ENCODE assay signal across 8 cellular contexts in the genomic region with DNA sequence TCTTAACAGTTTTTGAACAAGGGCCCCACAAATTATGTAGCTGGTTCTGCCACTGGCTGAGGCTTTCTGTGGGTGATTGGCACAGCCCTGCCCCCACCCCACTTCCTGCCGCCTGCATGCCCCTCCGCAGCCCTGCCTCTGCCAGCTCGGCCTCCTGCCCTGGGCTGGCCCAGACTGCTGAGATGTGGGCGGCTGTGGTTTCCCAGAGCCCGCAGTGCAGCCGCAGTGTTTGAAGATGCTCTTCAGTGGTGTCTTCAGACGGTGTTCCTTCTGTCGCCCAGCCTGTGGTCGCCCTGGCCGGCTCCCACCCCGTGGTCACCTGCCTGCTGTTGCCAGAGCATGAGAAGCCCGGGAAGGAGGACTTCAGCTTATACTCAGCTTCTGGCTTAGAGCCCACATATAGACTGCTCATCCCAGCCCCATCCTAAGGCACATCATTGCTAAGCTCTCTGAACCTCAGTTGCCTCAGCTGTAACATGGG.
DNase-seq lines count a peak whose midpoint lies in the region; ATAC-seq, FAIRE-seq and TF ChIP-seq lines count a peak whose summit lies in the region.

No MANE protein-coding gene starts in this region.

- H3K4me3 Mint-ChIP-seq in activated naive CD8-positive, alpha-beta T cell = peak overlapping the region; percentile 42
- H3K4me3 Mint-ChIP-seq in osteocyte (ENCODE audit: unreplicated experiment) = no peak overlapping the region

- H3K36me3 Mint-ChIP-seq in activated naive CD8-positive, alpha-beta T cell = no peaks in the 10 kb centered on the region
- no peaks in the 10 kb centered on the region for H3K36me3 Mint-ChIP-seq in osteocyte (ENCODE audit: unreplicated experiment)

- TF ChIP-seq CTCF in RWPE2 (IDR thresholded peaks at IDR 0.05; ENCODE audit: poor library complexity, severe bottlenecking) (no peak), osteocyte (IDR thresholded peaks at IDR 0.05) (no peak)

- peak overlapping the region; percentile 13 for H3K27ac ChIP-seq in RWPE2 (ENCODE audit: poor library complexity, severe bottlenecking)

- no peaks in the 10 kb centered on the region for H3K27me3 Mint-ChIP-seq in activated naive CD8-positive, alpha-beta T cell
- peaks cover 7% of the 10 kb centered on the region for H3K27me3 Mint-ChIP-seq in osteocyte (ENCODE audit: unreplicated experiment)

- peaks cover 37% of the 10 kb centered on the region for H3K4me1 ChIP-seq in RWPE2 (ENCODE audit: insufficient read depth, poor library complexity, severe bottlenecking)

- H3K36me3 ChIP-seq in RWPE2 (ENCODE audit: low read depth) = no peaks in the 10 kb centered on the region

- no peak overlapping the region for H3K4me3 ChIP-seq in RWPE2 (ENCODE audit: severe bottlenecking)

- H3K27ac Mint-ChIP-seq in activated naive CD8-positive, alpha-beta T cell = no peak overlapping the region
- no peak overlapping the region for H3K27ac Mint-ChIP-seq in osteocyte (ENCODE audit: unreplicated experiment)

- peaks cover 31% of the 10 kb centered on the region for H3K4me1 Mint-ChIP-seq in activated naive CD8-positive, alpha-beta T cell (ENCODE audit: low read depth)
- H3K4me1 Mint-ChIP-seq in osteocyte (ENCODE audit: unreplicated experiment) = peaks cover 17% of the 10 kb centered on the region

- no peaks in the 10 kb centered on the region for H3K9me3 ChIP-seq in RWPE2 (ENCODE audit: severe bottlenecking)

- DNase-seq in GM18507 (ENCODE audit: extremely low spot score, insufficient read length, low read depth) = no peak
- peak; percentile 52 for DNase-seq in RWPE2 (ENCODE audit: low spot score)
- peak; percentile 45 for DNase-seq in renal cortical epithelial cell (ENCODE audit: low read depth)
- no peak for DNase-seq in DMS 273 treated with DMSO at 0.1 percent for 48 hours (lab: John Stamatoyannopoulos, UW)
- DNase-seq in GOT3 (lab: John Stamatoyannopoulos, UW) = no peak
- DNase-seq in osteocyte (ENCODE audit: extremely low spot score, unreplicated experiment) = no peak

- H3K27me3 ChIP-seq in RWPE2 (ENCODE audit: insufficient read depth, poor library complexity, severe bottlenecking) = no peaks in the 10 kb centered on the region

- FAIRE-seq in GM18507 (lab: Jason Lieb, UNC) = peak; percentile 42

- no peaks in the 10 kb centered on the region for H3K9me3 Mint-ChIP-seq in activated naive CD8-positive, alpha-beta T cell (ENCODE audit: low read depth)
- no peaks in the 10 kb centered on the region for H3K9me3 Mint-ChIP-seq in osteocyte (ENCODE audit: unreplicated experiment)

- ATAC-seq in RWPE2 (ENCODE audit: low read depth) = no peak
- ATAC-seq in HG02870 (IDR thresholded peaks at IDR 0.05; ENCODE audit: unreplicated experiment) = no peak

Comparison
In these comparisons a context has a peak if more than half of its experiments do, and no peak if none do; other contexts are left out.
1. DNase-seq: peak in RWPE2 (single experiment) and renal cortical epithelial cell (single experiment); none in GM18507 (single experiment), DMS 273 treated with DMSO at 0.1 percent for 48 hours (single experiment), GOT3 (single experiment) and osteocyte (single experiment).